In the genomic region with DNA sequence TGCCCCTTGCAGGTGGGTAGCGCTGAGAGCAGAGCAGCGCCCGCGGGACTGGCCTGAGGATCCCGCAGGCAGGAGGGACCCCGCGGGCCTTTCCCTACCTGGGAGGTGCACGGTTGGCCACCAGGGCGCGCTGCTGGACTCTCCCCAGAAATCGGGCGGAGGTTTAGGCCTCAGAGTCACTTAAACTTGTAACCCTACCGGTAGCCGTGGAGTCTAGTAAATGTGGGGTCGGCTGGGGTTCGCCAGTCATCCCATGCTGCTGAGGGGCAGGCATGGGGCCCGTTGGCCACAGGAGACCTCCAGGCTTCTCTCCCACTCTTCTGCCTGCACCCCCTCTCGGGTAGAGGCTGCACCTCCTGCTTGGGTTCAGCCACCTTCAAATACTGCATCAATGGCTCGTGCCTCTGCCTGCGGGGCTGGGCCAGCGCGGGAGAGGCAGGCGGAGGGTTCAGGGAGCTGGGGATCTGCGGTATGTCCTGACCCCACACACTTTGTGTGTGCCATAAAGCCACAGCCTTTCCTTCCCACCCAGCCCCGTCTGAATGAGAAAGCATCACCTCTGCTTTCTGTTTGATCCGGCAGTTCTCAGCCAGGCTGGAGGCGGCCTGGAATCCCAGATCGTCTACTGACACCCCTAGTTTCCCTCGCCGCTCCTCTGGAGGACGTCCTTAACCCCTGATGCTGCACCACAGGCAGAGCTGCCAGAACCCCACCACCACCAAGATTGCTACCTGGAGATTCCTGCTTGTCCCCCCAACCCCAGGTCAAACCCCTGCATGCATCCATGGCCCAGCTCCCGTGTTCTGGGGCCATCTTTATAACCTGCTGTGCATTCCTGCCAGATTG, we compare ENCODE assay signal across 8 cellular contexts. TPM values are rescaled to one million over a fixed set of nuclear protein-coding genes. Genes with fewer than 3 reads are reported as not detected.
A peak's percentile ranks its signal among the peaks of the same experiment; 100 is the strongest.
DNase-seq lines count a peak whose midpoint lies in the region; ATAC-seq and TF ChIP-seq lines count a peak whose summit lies in the region.

No MANE protein-coding gene starts in this region.

- H3K36me3 Mint-ChIP-seq in CD8-positive, alpha-beta memory T cell: no peaks in the 10 kb centered on the region
- H3K36me3 Mint-ChIP-seq in activated T-cell treated with anti-CD3 and anti-CD28 coated beads, Interleukin-2, amount 50 U/mL, for 24 hours (ENCODE audit: low read depth): no peaks in the 10 kb centered on the region

- H3K79me2 ChIP-seq in PC-3 (ENCODE audit: low read length) (no peaks in the 10 kb centered on the region), osteoblast (ENCODE audit: insufficient read depth, low read length) (no peaks in the 10 kb centered on the region)

- H3K4me3 ChIP-seq in CD8-positive, alpha-beta memory T cell (ENCODE audit: low read length): no peak overlapping the region
- H3K4me3 ChIP-seq in PC-3 (ENCODE audit: low read length): peak overlapping the region; percentile 55; the same call in 1 of the 2 replicates
- no peak overlapping the region for H3K4me3 ChIP-seq in fibroblast of pulmonary artery (replicated peaks; ENCODE audit: low read depth, low read length)
- H3K4me3 ChIP-seq in osteoblast (ENCODE audit: insufficient read depth, low read length): peak overlapping the region; percentile 24
- no peak overlapping the region for H3K4me3 ChIP-seq in thoracic aorta

- intact Hi-C loops in PC-3 (cut with micrococcal nuclease): loop anchor here (1.0 to 2.0 kb wide), 2 partner anchors 130 to 339 kb away; no protein-coding TSS in a partner anchor

- peak; percentile 92 for TF ChIP-seq CTCF in PC-3 (conservative IDR thresholded peaks at IDR 0.05; ENCODE audit: low read depth, low read length)
- TF ChIP-seq CTCF in fibroblast of pulmonary artery (IDR thresholded peaks at IDR 0.05; ENCODE audit: low read length, missing control alignments): peak; percentile 86
- peak; percentile 82 for TF ChIP-seq CTCF in osteoblast (IDR thresholded peaks at IDR 0.05; ENCODE audit: extremely low read depth, low read depth, low read length)
- TF ChIP-seq CTCF in thoracic aorta (IDR thresholded peaks at IDR 0.05): peak; percentile 80

- peak overlapping the region; percentile 78 for H3K4me2 ChIP-seq in PC-3 (ENCODE audit: low read length)
- H3K4me2 ChIP-seq in osteoblast (ENCODE audit: insufficient read depth, low read length): peak overlapping the region; percentile 65

- peak overlapping the region; percentile 84 for H2AFZ ChIP-seq in PC-3 (ENCODE audit: low read length)
- peak overlapping the region; percentile 98 for H2AFZ ChIP-seq in osteoblast (ENCODE audit: low read length)

- H3K9me3 ChIP-seq in CD8-positive, alpha-beta memory T cell (ENCODE audit: low read length): no peaks in the 10 kb centered on the region
- no peaks in the 10 kb centered on the region for H3K9me3 ChIP-seq in PC-3 (ENCODE audit: low read length)
- no peaks in the 10 kb centered on the region for H3K9me3 ChIP-seq in osteoblast (ENCODE audit: low read depth, low read length)
- H3K9me3 ChIP-seq in thoracic aorta: no peaks in the 10 kb centered on the region

- H4K20me1 ChIP-seq in PC-3 (ENCODE audit: low read length) (no peaks in the 10 kb centered on the region), osteoblast (ENCODE audit: insufficient read depth, low read length) (no peaks in the 10 kb centered on the region)

- CTCF ChIA-PET in CD8-positive, alpha-beta memory T cell (lab: Charles Lee): interaction anchor here (0.7 to 6.1 kb wide), 16 partner anchors 8 to 351 kb away, joined by 3 to 117 read pairs (median 4); a partner anchor contains a TSS
- CTCF ChIA-PET in PC-3 (lab: Charles Lee): no interaction called here

- peak overlapping the region in 2 of 8 donors; percentile 29 to 54 for H3K27ac Mint-ChIP-seq in CD8-positive, alpha-beta memory T cell
- H3K27ac Mint-ChIP-seq in activated T-cell treated with anti-CD3 and anti-CD28 coated beads, Interleukin-2, amount 50 U/mL, for 24 hours: no peak overlapping the region

- H3F3A ChIP-seq in PC-3 (ENCODE audit: low read length, unreplicated experiment): no peaks in the 10 kb centered on the region

- H3K4me1 Mint-ChIP-seq in CD8-positive, alpha-beta memory T cell: peaks cover 4 to 12% (median 7%) of the 10 kb centered on the region in 3 donors
- peaks cover 17% of the 10 kb centered on the region for H3K4me1 Mint-ChIP-seq in activated T-cell treated with anti-CD3 and anti-CD28 coated beads, Interleukin-2, amount 50 U/mL, for 24 hours (ENCODE audit: low read depth)

- H3K9me3 Mint-ChIP-seq in CD8-positive, alpha-beta memory T cell: no peaks in the 10 kb centered on the region
- no peaks in the 10 kb centered on the region for H3K9me3 Mint-ChIP-seq in activated T-cell treated with anti-CD3 and anti-CD28 coated beads, Interleukin-2, amount 50 U/mL, for 24 hours

- H3K9ac ChIP-seq in PC-3 (ENCODE audit: low read length): no peak overlapping the region

- peaks cover 4% of the 10 kb centered on the region for H3K4me1 ChIP-seq in CD8-positive, alpha-beta memory T cell (ENCODE audit: insufficient read depth, low read length)
- H3K4me1 ChIP-seq in PC-3 (ENCODE audit: insufficient read depth, low read length): peaks cover 5% of the 10 kb centered on the region; the same call in 1 of the 2 replicates
- peaks cover 4% of the 10 kb centered on the region for H3K4me1 ChIP-seq in osteoblast (ENCODE audit: insufficient read depth, low read length)
- H3K4me1 ChIP-seq in thoracic aorta (ENCODE audit: control insufficient read depth in 1 of 2, low read depth in 2 of 2): peaks cover 0 to 3% of the 10 kb centered on the region in 2 donors

- ATAC-seq in GM21367 (IDR thresholded peaks at IDR 0.05; ENCODE audit: unreplicated experiment) (peak; percentile 83), HG03571 (IDR thresholded peaks at IDR 0.05; ENCODE audit: unreplicated experiment) (peak; percentile 75), PC-3 (peak; percentile 97), thoracic aorta (ENCODE audit: insufficient number of reproducible peaks, low FRiP score, low read depth) (no peak)

- H3K4me3 Mint-ChIP-seq in CD8-positive, alpha-beta memory T cell: no peak overlapping the region
- no peak overlapping the region for H3K4me3 Mint-ChIP-seq in activated T-cell treated with anti-CD3 and anti-CD28 coated beads, Interleukin-2, amount 50 U/mL, for 24 hours

- H3K27me3 Mint-ChIP-seq in CD8-positive, alpha-beta memory T cell: peaks cover 0 to 3% of the 10 kb centered on the region in 2 donors
- no peaks in the 10 kb centered on the region for H3K27me3 Mint-ChIP-seq in activated T-cell treated with anti-CD3 and anti-CD28 coated beads, Interleukin-2, amount 50 U/mL, for 24 hours

- DNase-seq in CD8-positive, alpha-beta memory T cell: peak; percentile 67 to 88 (median 74)
- DNase-seq in PC-3 (peak; percentile 86), fibroblast of pulmonary artery (ENCODE audit: low read depth) (peak; percentile 78), osteoblast (ENCODE audit: insufficient read length, low spot score, missing footprints) (peak; percentile 94), thoracic aorta (ENCODE audit: low spot score) (no peak)
- DNase-seq in activated T-cell treated with anti-CD3 and anti-CD28 coated beads, Interleukin-2, amount 50 U/mL, for 24 hours: peak; percentile 93

- H3K27ac ChIP-seq in CD8-positive, alpha-beta memory T cell (ENCODE audit: low read depth, low read length): no peak overlapping the region
- no peak overlapping the region for H3K27ac ChIP-seq in PC-3 (ENCODE audit: low read length)
- no peak overlapping the region for H3K27ac ChIP-seq in osteoblast (ENCODE audit: low read depth, low read length)
- no peak overlapping the region for H3K27ac ChIP-seq in thoracic aorta

- no peaks in the 10 kb centered on the region for H3K27me3 ChIP-seq in CD8-positive, alpha-beta memory T cell (ENCODE audit: insufficient read depth, low read length, poor library complexity, severe bottlenecking)
- H3K27me3 ChIP-seq in PC-3 (ENCODE audit: low read length) (no peaks in the 10 kb centered on the region), osteoblast (ENCODE audit: insufficient read depth, low read length) (no peaks in the 10 kb centered on the region), thoracic aorta (replicated peaks; ENCODE audit: insufficient read depth) (no peaks in the 10 kb centered on the region)

- H3K36me3 ChIP-seq in CD8-positive, alpha-beta memory T cell (ENCODE audit: insufficient read depth, low read length): no peaks in the 10 kb centered on the region
- H3K36me3 ChIP-seq in PC-3 (ENCODE audit: low read depth, low read length) (no peaks in the 10 kb centered on the region), osteoblast (ENCODE audit: insufficient read depth, low read length) (no peaks in the 10 kb centered on the region), thoracic aorta (no peaks in the 10 kb centered on the region)

- POLR2A ChIA-PET in CD8-positive, alpha-beta memory T cell (lab: Charles Lee): interaction anchor here (1.6 kb wide), 1 partner anchor 341 kb away, joined by 3 read pairs; a partner anchor contains a TSS
- POLR2A ChIA-PET in PC-3 (lab: Charles Lee; ENCODE audit: unreplicated experiment): no interaction called here

- BruUV-seq in PC-3 (replicated peaks; lab: Mats Ljungman, UMichigan): no TSS peak

- H3K9me2 ChIP-seq in PC-3 (replicated peaks; ENCODE audit: low read length): no peaks in the 10 kb centered on the region

RNA-seq across cellular contexts. Expression of a gene that starts 12.3 kb away (rescaled TPM):
- 1 to 10 TPM; 1.6 to 2.7 TPM for total RNA-seq in CD8-positive, alpha-beta memory T cell
- polyA plus RNA-seq in CD8-positive, alpha-beta memory T cell: 4.4 TPM
- total RNA-seq in PC-3 (2014; rRNA removed) (24.0 and 25.9 TPM in 2 replicates), osteoblast (9.4 and 13.8 TPM in 2 replicates), thoracic aorta (10 to 100 TPM; 15.7 to 28.4 TPM)

RNA-seq across cellular contexts. Expression of a gene that starts 24.0 kb away (rescaled TPM):
- 10 to 100 TPM; 69.1 to 91.1 TPM for total RNA-seq in CD8-positive, alpha-beta memory T cell
- 36.0 TPM for polyA plus RNA-seq in CD8-positive, alpha-beta memory T cell
- total RNA-seq in PC-3 (2014; rRNA removed) (75.3 and 128 TPM in 2 replicates), osteoblast (55.4 and 59.4 TPM in 2 replicates), thoracic aorta (100 to 1,000 TPM; 169 to 202 TPM)

RNA-seq across cellular contexts. Expression of a gene that starts 24.2 kb away (rescaled TPM):
- total RNA-seq in CD8-positive, alpha-beta memory T cell: 1 to 10 TPM in 1 of 2 experiments, under 1 TPM in 1; 0.53 to 1.5 TPM
- not detected for polyA plus RNA-seq in CD8-positive, alpha-beta memory T cell
- total RNA-seq in PC-3 (2014; rRNA removed): 0.29 and 0.69 TPM in 2 replicates
- 0.29 and 0.72 TPM in 2 replicates for total RNA-seq in osteoblast
- not detected for total RNA-seq in thoracic aorta

RNA-seq across cellular contexts. Expression of a gene that starts 24.2 kb away (rescaled TPM):
- 1 to 10 TPM; 2.7 to 3.1 TPM for total RNA-seq in CD8-positive, alpha-beta memory T cell
- polyA plus RNA-seq in CD8-positive, alpha-beta memory T cell: 2.6 TPM
- total RNA-seq in PC-3 (2014; rRNA removed) (29.0 and 38.6 TPM in 2 replicates), osteoblast (14.8 and 16.2 TPM in 2 replicates), thoracic aorta (10 to 100 TPM; 49.0 to 72.4 TPM)

RNA-seq across cellular contexts. Expression of a gene that starts 44.0 kb away (rescaled TPM):
- total RNA-seq in CD8-positive, alpha-beta memory T cell: not detected
- polyA plus RNA-seq in CD8-positive, alpha-beta memory T cell: not detected
- not detected in 2 replicates for total RNA-seq in PC-3 (2014; rRNA removed)
- not detected in 2 replicates for total RNA-seq in osteoblast
- not detected for total RNA-seq in thoracic aorta

Comparison
In these comparisons a context has a peak if more than half of its experiments do, and no peak if none do; other contexts are left out.
1. H3K4me3 ChIP-seq: peak in PC-3 (single experiment) and osteoblast (single experiment); none in CD8-positive, alpha-beta memory T cell (single experiment), fibroblast of pulmonary artery (single experiment) and thoracic aorta (single experiment).
2. Peak in every context shown above with its lines, with median percentiles within 50 percentile points of each other: CTCF ChIP-seq.